1 cellular context compared by ENCODE assay signal in genomic region chr9:70260007-70260443, GRCh38.
TF ChIP-seq lines count a peak whose summit lies in the region.

No MANE protein-coding gene starts in this region.

TF ChIP-seq in WTC11, 78 proteins besides CTCF, POLR2A, EP300 and RAD21 (continued from another document):
- no peak for TF ChIP-seq FOXP4 (CRISPR knock-in tag; IDR thresholded peaks at IDR 0.05)
